In genomic region chr10:82815680-82816079, GRCh38 we compare ENCODE assay signal across 24 cellular contexts.
DNase-seq lines count a peak whose midpoint lies in the region; ATAC-seq and TF ChIP-seq lines count a peak whose summit lies in the region.
"Had no signal": no experiment of that assay in that cellular context is flagged by ENCODE, and none has a peak within 500 bp of the region (broad histone marks: within the 10 kb centered on the region; RNA-seq: fewer than 3 reads in every experiment).

No MANE protein-coding gene starts in this region.

- H4K20me1 ChIP-seq in PC-9 (ENCODE audit: insufficient read depth) = no peaks in the 10 kb centered on the region

- H3K36me3 ChIP-seq in upper lobe of right lung (no peaks in the 10 kb centered on the region), PC-9 (ENCODE audit: low read depth) (no peaks in the 10 kb centered on the region)
- H3K36me3 ChIP-seq: BE2C had no signal

- H3K4me1 ChIP-seq in upper lobe of right lung = no peaks in the 10 kb centered on the region
- no peaks in the 10 kb centered on the region for H3K4me1 ChIP-seq in PC-9 (replicated peaks; ENCODE audit: insufficient read depth)

- H2AFZ ChIP-seq in PC-9 = no peak overlapping the region
- H2AFZ ChIP-seq: GM23248 had no signal

- H3K4me3 ChIP-seq in upper lobe of right lung = no peak overlapping the region
- H3K4me3 ChIP-seq in PC-9 = no peak overlapping the region
- H3K4me3 ChIP-seq: GM23248 had no signal

- CTCF ChIA-PET in PC-9 (lab: Charles Lee) = interaction anchor here (0.6 kb wide), 1 partner anchor 1358 kb away, joined by 3 read pairs; no protein-coding TSS in a partner anchor

- no peaks in the 10 kb centered on the region for H3K27me3 ChIP-seq in upper lobe of right lung
- no peaks in the 10 kb centered on the region for H3K27me3 ChIP-seq in PC-9 (ENCODE audit: insufficient read depth, low read depth)
- H3K27me3 ChIP-seq: BE2C had no signal

- no peaks in the 10 kb centered on the region for H3F3A ChIP-seq in PC-9 (ENCODE audit: insufficient read depth, low read depth)

- in situ Hi-C loops in G401 (cut with HindIII; ENCODE audit: low sequenced_read_pairs) = no loop called here

- TF ChIP-seq CTCF in upper lobe of right lung (IDR thresholded peaks at IDR 0.05) (no peak), PC-9 (conservative IDR thresholded peaks at IDR 0.05) (no peak)

- DNase-seq in NCI-H748 (lab: John Stamatoyannopoulos, UW; ENCODE audit: unreplicated experiment) (peak; percentile 73), NCI-H748 treated with DMSO at 0.1 percent for 48 hours (lab: John Stamatoyannopoulos, UW) (no peak), NCI-H2029 treated with DMSO at 0.1 percent for 48 hours (lab: John Stamatoyannopoulos, UW) (peak; percentile 3), SW480 (ENCODE audit: low spot score) (peak; percentile 33), upper lobe of right lung (no peak), PC-9 (no peak), G401 (ENCODE audit: low spot score) (no peak)
- no peak for DNase-seq in stimulated activated CD4-positive, alpha-beta T cell treated with anti-CD3 and anti-CD28 coated beads, Interleukin-15, amount 100 ng/mL, for 24 hours
- DNase-seq: 8988T; ACHN; BE2C; CD8-positive, alpha-beta memory T cell; DMS153; GM23248; H7; Karpas-422; NCI-H1092 treated with DMSO at 0.1 percent for 48 hours; NCI-H1436; NCI-H1930; NCI-H2171; NCI-H345; NCI-H524 treated with DMSO at 0.1 percent for 48 hours; SK-N-SH had no signal

- POLR2A ChIA-PET in PC-9 (lab: Charles Lee; ENCODE audit: unreplicated experiment) = no interaction called here

- H3K9me2 ChIP-seq in PC-9 (ENCODE audit: insufficient read depth) = no peaks in the 10 kb centered on the region
- H3K9me2 ChIP-seq: SK-N-SH had no signal

- peak; percentile 33 for ATAC-seq in upper lobe of right lung
- ATAC-seq: HepG2 had no signal

- H3K4me2 ChIP-seq in PC-9 = no peak overlapping the region
- H3K4me2 ChIP-seq: SK-N-SH had no signal

- no TSS peak for BruUV-seq in PC-9 (replicated peaks; lab: Mats Ljungman, UMichigan)

- H3K27ac ChIP-seq in upper lobe of right lung (no peak overlapping the region), PC-9 (no peak overlapping the region)
- H3K27ac ChIP-seq: GM23248 had no signal

- H3K9me3 ChIP-seq in upper lobe of right lung (no peaks in the 10 kb centered on the region), PC-9 (ENCODE audit: insufficient read depth, low read depth) (no peaks in the 10 kb centered on the region; the same call in 1 of the 2 replicates)
- H3K9me3 ChIP-seq: BE2C, SK-N-SH had no signal

- H3K79me2 ChIP-seq in PC-9 (ENCODE audit: low read depth) = no peaks in the 10 kb centered on the region

- intact Hi-C loops in upper lobe of right lung (cut with DNase I) = no loop called here
- intact Hi-C loops in PC-9 (cut with micrococcal nuclease; ENCODE audit: unreplicated experiment) = no loop called here

Comparison
In these comparisons a context has a peak if more than half of its experiments do, and no peak if none do; other contexts are left out.
1. DNase-seq: peak in NCI-H748 (single experiment), NCI-H2029 treated with DMSO at 0.1 percent for 48 hours (single experiment) and SW480 (single experiment); none in NCI-H748 treated with DMSO at 0.1 percent for 48 hours (single experiment), upper lobe of right lung (single experiment), PC-9 (0 of 2), stimulated activated CD4-positive, alpha-beta T cell treated with anti-CD3 and anti-CD28 coated beads, Interleukin-15, amount 100 ng/mL, for 24 hours (single experiment) and G401 (single experiment).